ENCODE assay signal across 20 cellular contexts in genomic region chr1:240612811-240613210, GRCh38. TPM values are rescaled to one million over a fixed set of nuclear protein-coding genes. Genes with fewer than 3 reads are reported as not detected.
DNase-seq lines count a peak whose midpoint lies in the region; ATAC-seq and TF ChIP-seq lines count a peak whose summit lies in the region.
"Had no signal": no experiment of that assay in that cellular context is flagged by ENCODE, and none has a peak within 500 bp of the region (broad histone marks: within the 10 kb centered on the region; RNA-seq: fewer than 3 reads in every experiment).

No MANE protein-coding gene starts in this region.

- H3K56ac ChIP-seq in IMR-90 (ENCODE audit: extremely low read depth, insufficient read depth, low read length) = no peak overlapping the region

- no peak for DNase-seq in T-helper 2 cell treated with Interferon-gamma antibody and Interleukin-4, amounts not matched to agents 5 μg/mL and 100 μg/mL, for 36 hours (ENCODE audit: low spot score)
- DNase-seq in T-helper 2 cell (no peak), IMR-90 (no peak), fibroblast of lung (ENCODE audit: low read depth in 2 of 2) (peak in 1 of 2 donors; percentile 40), neural progenitor cell (ENCODE audit: low spot score) (peak; percentile 9), 8988T (no peak), RWPE1 (ENCODE audit: low spot score) (no peak)
- DNase-seq: cerebellar nuclear complex; effector CD8-positive, alpha-beta T cell; esophagus squamous epithelium; head of caudate nucleus; mammary epithelial cell; MG63; naive B cell; NCI-H187; NCI-H446; stimulated activated CD4-positive, alpha-beta T cell treated with anti-CD3 and anti-CD28 coated beads, Interleukin-12 subunit alpha, Interleukin-12 subunit beta, amount 100 ng/mL, for 4 hours; testis had no signal

- H2AK5ac ChIP-seq in IMR-90 (ENCODE audit: low read depth, low read length) = no peak overlapping the region

- H3K9me3 Mint-ChIP-seq in T-helper 2 cell treated with Interferon-gamma antibody and Interleukin-4, amounts not matched to agents 5 μg/mL and 100 μg/mL, for 36 hours = no peaks in the 10 kb centered on the region
- no peaks in the 10 kb centered on the region for H3K9me3 Mint-ChIP-seq in neural progenitor cell

- no peaks in the 10 kb centered on the region for H3K9me3 ChIP-seq in IMR-90 (ENCODE audit: control insufficient read depth, insufficient read depth, low read length)
- no peaks in the 10 kb centered on the region for H3K9me3 ChIP-seq in fibroblast of lung (ENCODE audit: control insufficient read depth, insufficient read depth, low read depth, low read length)
- no peaks in the 10 kb centered on the region for H3K9me3 ChIP-seq in neural progenitor cell (ENCODE audit: low read depth)
- H3K9me3 ChIP-seq: esophagus squamous epithelium, MG63, testis had no signal

- H3K14ac ChIP-seq in IMR-90 (replicated peaks; ENCODE audit: low read depth, low read length) = no peak overlapping the region

- no peak overlapping the region for H3K23ac ChIP-seq in IMR-90 (ENCODE audit: low read depth, low read length)

- no peak for TF ChIP-seq POLR2A in IMR-90 (IDR thresholded peaks at IDR 0.05; ENCODE audit: low read depth, low read length)

- POLR2A ChIA-PET in IMR-90 (lab: Charles Lee; ENCODE audit: unreplicated experiment) = interaction anchor here (0.6 kb wide), 1 partner anchor 25 kb away, joined by 4 read pairs; no protein-coding TSS in a partner anchor
- POLR2A ChIA-PET in RWPE1 (lab: Yijun Ruan, JAX; ENCODE audit: low non-redundant PET) = no interaction called here

- H2BK15ac ChIP-seq in IMR-90 (ENCODE audit: low read depth, low read length) = no peak overlapping the region

- H3K36me3 ChIP-seq in IMR-90 (ENCODE audit: control insufficient read depth, insufficient read depth, low read length) = no peaks in the 10 kb centered on the region
- no peaks in the 10 kb centered on the region for H3K36me3 ChIP-seq in fibroblast of lung (ENCODE audit: control insufficient read depth, insufficient read depth, low read length)
- H3K36me3 ChIP-seq in neural progenitor cell = no peaks in the 10 kb centered on the region
- H3K36me3 ChIP-seq: esophagus squamous epithelium, MG63 had no signal

- peaks cover 6 to 18% of the 10 kb centered on the region in 2 experiments; a peak in 3 of 4 replicates for H3K79me1 ChIP-seq in IMR-90 (ENCODE audit: low read depth in 1 of 2, low read length in 2 of 2)

- H3K27me3 Mint-ChIP-seq in T-helper 2 cell treated with Interferon-gamma antibody and Interleukin-4, amounts not matched to agents 5 μg/mL and 100 μg/mL, for 36 hours (ENCODE audit: low read depth) = peaks cover 43% of the 10 kb centered on the region
- peaks cover 7% of the 10 kb centered on the region for H3K27me3 Mint-ChIP-seq in neural progenitor cell (ENCODE audit: insufficient read depth, low read depth)

- H2BK5ac ChIP-seq in IMR-90 (ENCODE audit: low read depth, low read length, poor library complexity, severe bottlenecking) = no peak overlapping the region

- no peak overlapping the region for H3K27ac Mint-ChIP-seq in T-helper 2 cell treated with Interferon-gamma antibody and Interleukin-4, amounts not matched to agents 5 μg/mL and 100 μg/mL, for 36 hours
- H3K27ac Mint-ChIP-seq in neural progenitor cell = no peak overlapping the region
- H3K27ac Mint-ChIP-seq: naive B cell had no signal

- in situ Hi-C loops in IMR-90 (cut with MboI; ENCODE audit: low sequenced_read_pairs) = loop anchor here (5.0 kb wide), 2 partner anchors 74 to 581 kb away; no protein-coding TSS in a partner anchor

- H3K9ac ChIP-seq in IMR-90 (ENCODE audit: low read depth, low read length) (no peak overlapping the region), fibroblast of lung (ENCODE audit: insufficient read depth, low read length) (no peak overlapping the region), neural progenitor cell (no peak overlapping the region)

- dilution Hi-C loops in IMR-90 (cut with HindIII; ENCODE audit: low sequenced_read_pairs, unreplicated experiment) = no loop called here

- no peak overlapping the region for H2AK9ac ChIP-seq in IMR-90 (replicated peaks; ENCODE audit: low read depth, low read length, poor library complexity)

- peaks cover 3% of the 10 kb centered on the region for H3F3A ChIP-seq in neural progenitor cell (ENCODE audit: low read depth)

- no peak overlapping the region for H3K18ac ChIP-seq in IMR-90 (ENCODE audit: low read depth, low read length)

- no peak for TF ChIP-seq CTCF in IMR-90 (conservative IDR thresholded peaks at IDR 0.05; ENCODE audit: low read depth, low read length)
- no peak for TF ChIP-seq CTCF in fibroblast of lung (conservative IDR thresholded peaks at IDR 0.05 in 1 of 2, IDR thresholded peaks at IDR 0.05 in 1 of 2; ENCODE audit: low read depth in 1 of 2, low read length in 2 of 2)
- TF ChIP-seq CTCF in neural progenitor cell (IDR thresholded peaks at IDR 0.05) = no peak
- TF ChIP-seq CTCF in RWPE1 (conservative IDR thresholded peaks at IDR 0.05; ENCODE audit: low read depth) = no peak

- no peak overlapping the region for H2AFZ ChIP-seq in IMR-90 (replicated peaks; ENCODE audit: low read length, poor library complexity)
- no peak overlapping the region for H2AFZ ChIP-seq in fibroblast of lung (ENCODE audit: low read length)
- no peak overlapping the region for H2AFZ ChIP-seq in neural progenitor cell (replicated peaks)

- H4K20me1 ChIP-seq in IMR-90 (ENCODE audit: insufficient read depth, low read length) (no peaks in the 10 kb centered on the region), fibroblast of lung (ENCODE audit: control insufficient read depth, extremely low read depth, insufficient read depth, low read length) (no peaks in the 10 kb centered on the region), neural progenitor cell (ENCODE audit: low read depth) (no peaks in the 10 kb centered on the region)

- peaks cover 3% of the 10 kb centered on the region; the same call in 1 of the 2 replicates for H3K9me1 ChIP-seq in IMR-90 (ENCODE audit: insufficient read depth, low read length)

- no peak overlapping the region for H2BK20ac ChIP-seq in IMR-90 (ENCODE audit: low read depth, low read length)

- peaks cover 26% of the 10 kb centered on the region for H3K4me1 Mint-ChIP-seq in T-helper 2 cell treated with Interferon-gamma antibody and Interleukin-4, amounts not matched to agents 5 μg/mL and 100 μg/mL, for 36 hours (ENCODE audit: low read depth)
- H3K4me1 Mint-ChIP-seq in neural progenitor cell = peaks cover 45% of the 10 kb centered on the region

- WGBS in IMR-90 (ENCODE audit: extremely low coverage in 2 of 2, insufficient read length in 1 of 2), 2 experiments = no CpG with 5 or more reads among the region's 6 CpGs

- H4K8ac ChIP-seq in IMR-90 (ENCODE audit: low read depth in 2 of 2, low read length in 2 of 2) = no peak overlapping the region

- no peak for TF ChIP-seq RAD21 in IMR-90 (IDR thresholded peaks at IDR 0.05; ENCODE audit: low read length)

- H3K27ac ChIP-seq in IMR-90 (ENCODE audit: insufficient read depth, low read length) = no peak overlapping the region
- no peak overlapping the region for H3K27ac ChIP-seq in fibroblast of lung (ENCODE audit: insufficient read depth, low read length)
- no peak overlapping the region for H3K27ac ChIP-seq in neural progenitor cell
- H3K27ac ChIP-seq in RWPE1 = no peak overlapping the region
- H3K27ac ChIP-seq: C4-2B, testis had no signal

- no peaks in the 10 kb centered on the region for H3K36me3 Mint-ChIP-seq in T-helper 2 cell treated with Interferon-gamma antibody and Interleukin-4, amounts not matched to agents 5 μg/mL and 100 μg/mL, for 36 hours (ENCODE audit: low read depth)
- H3K36me3 Mint-ChIP-seq in neural progenitor cell = no peaks in the 10 kb centered on the region

- H3K4me2 ChIP-seq in IMR-90 (ENCODE audit: low read depth, low read length) (peak overlapping the region; percentile 50; the same call in 1 of the 2 replicates), fibroblast of lung (ENCODE audit: extremely low read depth, insufficient read depth, low read length) (peak overlapping the region; percentile 90), neural progenitor cell (peak overlapping the region; percentile 95)

- H3K27me3 ChIP-seq in IMR-90 (ENCODE audit: control insufficient read depth, insufficient read depth, low read length) = no peaks in the 10 kb centered on the region
- no peaks in the 10 kb centered on the region for H3K27me3 ChIP-seq in fibroblast of lung (ENCODE audit: control insufficient read depth, insufficient read depth, low read length)
- H3K27me3 ChIP-seq in neural progenitor cell = peaks cover 42% of the 10 kb centered on the region
- H3K27me3 ChIP-seq: testis had no signal

- H2BK120ac ChIP-seq in IMR-90 (ENCODE audit: low read depth, low read length) = no peak overlapping the region

- H4K5ac ChIP-seq in IMR-90 (ENCODE audit: low read depth, low read length) = no peak overlapping the region

- peaks cover 12% of the 10 kb centered on the region for H3K79me2 ChIP-seq in fibroblast of lung (ENCODE audit: control insufficient read depth, insufficient read depth, low read length)
- H3K79me2 ChIP-seq in neural progenitor cell (ENCODE audit: low read depth) = no peaks in the 10 kb centered on the region

- intact Hi-C loops in IMR-90 (cut with micrococcal nuclease) = loop anchor here (2.0 to 5.0 kb wide), 5 partner anchors 59 to 586 kb away; no protein-coding TSS in a partner anchor

- no peak overlapping the region for H4K91ac ChIP-seq in IMR-90 (ENCODE audit: insufficient read depth, low read depth, low read length)

- no peak overlapping the region for H3K4ac ChIP-seq in IMR-90 (ENCODE audit: low read depth, low read length)

- peak overlapping the region; percentile 90 for H3K4me3 Mint-ChIP-seq in T-helper 2 cell treated with Interferon-gamma antibody and Interleukin-4, amounts not matched to agents 5 μg/mL and 100 μg/mL, for 36 hours
- no peak overlapping the region for H3K4me3 Mint-ChIP-seq in neural progenitor cell

- H3K4me1 ChIP-seq in IMR-90 (ENCODE audit: control insufficient read depth, insufficient read depth, low read length) (peaks cover 7% of the 10 kb centered on the region), fibroblast of lung (ENCODE audit: control insufficient read depth, extremely low read depth, insufficient read depth, low read length) (no peaks in the 10 kb centered on the region), neural progenitor cell (peaks cover 3% of the 10 kb centered on the region)
- H3K4me1 ChIP-seq: testis had no signal

- no TSS peak for BruUV-seq in IMR-90 (replicated peaks; lab: Mats Ljungman, UMichigan)

- CTCF ChIA-PET in IMR-90 (lab: Yijun Ruan, JAX) (interaction anchor here (0.6 to 1.6 kb wide), 4 partner anchors 48 to 424 kb away, joined by 3 to 6 read pairs (median 4); no protein-coding TSS in a partner anchor), RWPE1 (lab: Yijun Ruan, JAX) (interaction anchor here (0.6 kb wide), 1 partner anchor 14 kb away, joined by 3 read pairs; no protein-coding TSS in a partner anchor)

- no peak overlapping the region for H3K4me3 ChIP-seq in IMR-90 (ENCODE audit: insufficient read depth, low read depth, low read length)
- no peak overlapping the region for H3K4me3 ChIP-seq in fibroblast of lung (replicated peaks in 1 of 4; ENCODE audit: control extremely low read depth in 1 of 4, insufficient read depth in 1 of 4, low read depth in 3 of 4, low read length in 4 of 4)
- no peak overlapping the region for H3K4me3 ChIP-seq in neural progenitor cell

- ATAC-seq in IMR-90 (ENCODE audit: low read depth) = no peak
- ATAC-seq in HG03565 (IDR thresholded peaks at IDR 0.05; ENCODE audit: unreplicated experiment) = no peak

RNA-seq across cellular contexts. Expression of gene GREM2, which starts 0.9 kb away (rescaled TPM):
- 3.0 and 5.0 TPM in 2 replicates for total RNA-seq in IMR-90 (2012; rRNA removed)
- polyA plus RNA-seq in IMR-90 (2012; rRNA removed) = 14.2 and 15.9 TPM in 2 replicates
- polyA plus RNA-seq in IMR-90 (2012; cell fraction: cytosol; rRNA removed) = 6.1 and 10.8 TPM in 2 replicates
- polyA plus RNA-seq in IMR-90 (2012; cell fraction: nucleus; rRNA removed; ENCODE audit: low replicate concordance) = 3.0 and 8.9 TPM in 2 replicates
- 4.9 and 21.1 TPM in 2 replicates for total RNA-seq in fibroblast of lung
- polyA plus RNA-seq in fibroblast of lung = 6.9 and 26.1 TPM in 2 replicates
- 6.9 and 26.9 TPM in 2 replicates for polyA plus RNA-seq in fibroblast of lung (2012)
- 2.8 and 7.7 TPM in 2 replicates for polyA minus RNA-seq in fibroblast of lung (ENCODE audit: low replicate concordance)
- not detected in 2 replicates for total RNA-seq in neural progenitor cell (ENCODE audit: low replicate concordance)
- polyA plus RNA-seq: mammary epithelial cell had no signal
